7 cellular contexts compared by ENCODE assay signal in genomic region chr9:33159058-33159759, GRCh38. TPM values are rescaled to one million over a fixed set of nuclear protein-coding genes. Genes with fewer than 3 reads are reported as not detected.
DNase-seq lines count a peak whose midpoint lies in the region; ATAC-seq and TF ChIP-seq lines count a peak whose summit lies in the region.

No MANE protein-coding gene starts in this region.

- peak overlapping the region; percentile 82 for H3K4me2 ChIP-seq in skeletal muscle satellite cell (ENCODE audit: low read length)

- H3K36me3 Mint-ChIP-seq in activated CD4-positive, alpha-beta memory T cell treated with anti-CD3 and anti-CD28 coated beads for 36 hours = peaks cover 6% of the 10 kb centered on the region

- TF ChIP-seq EP300 in Ishikawa (IDR thresholded peaks at IDR 0.05; ENCODE audit: borderline replicate concordance) = no peak

- TF ChIP-seq POLR2A in heart left ventricle (IDR thresholded peaks at IDR 0.05) = no peak

- H3K9me3 ChIP-seq in heart left ventricle (no peaks in the 10 kb centered on the region), skeletal muscle satellite cell (replicated peaks; ENCODE audit: low read length) (no peaks in the 10 kb centered on the region)

- H3K27ac ChIP-seq in heart left ventricle = peak overlapping the region; percentile 96 to 100 (median 99)

- peak; percentile 24 for ATAC-seq in GM18873 (IDR thresholded peaks at IDR 0.05; ENCODE audit: low FRiP score, unreplicated experiment)
- ATAC-seq in heart left ventricle = peak; percentile 68 to 88 (median 74)
- ATAC-seq in HG03280 (IDR thresholded peaks at IDR 0.05; ENCODE audit: unreplicated experiment) = no peak

- peak overlapping the region; percentile 66 for H3K4me3 Mint-ChIP-seq in activated CD4-positive, alpha-beta memory T cell treated with anti-CD3 and anti-CD28 coated beads for 36 hours

- no peaks in the 10 kb centered on the region for H3K9me3 Mint-ChIP-seq in activated CD4-positive, alpha-beta memory T cell treated with anti-CD3 and anti-CD28 coated beads for 36 hours

- POLR2A ChIA-PET in activated CD4-positive, alpha-beta memory T cell treated with anti-CD3 and anti-CD28 coated beads for 36 hours (lab: Charles Lee) = interaction anchor here (0.6 to 4.0 kb wide), 10 partner anchors 8 to 135 kb away, joined by 3 to 17 read pairs (median 4); partner anchors contain the start of gene B4GALT1

- H3K36me3 ChIP-seq in heart left ventricle (no peaks in the 10 kb centered on the region), skeletal muscle satellite cell (ENCODE audit: insufficient read depth, low read length) (no peaks in the 10 kb centered on the region)

- TF ChIP-seq CTCF in heart left ventricle (IDR thresholded peaks at IDR 0.05) = no peak

- H3K4me1 Mint-ChIP-seq in activated CD4-positive, alpha-beta memory T cell treated with anti-CD3 and anti-CD28 coated beads for 36 hours (ENCODE audit: low read depth) = peaks cover 96% of the 10 kb centered on the region

- intact Hi-C loops in activated CD4-positive, alpha-beta memory T cell treated with anti-CD3 and anti-CD28 coated beads for 36 hours (cut with micrococcal nuclease) = loop anchor here (1.0 to 2.0 kb wide), 4 partner anchors 8 to 106 kb away; partner anchors contain the start of genes B4GALT1, BAG1 and CHMP5
- intact Hi-C loops in heart left ventricle (cut with DNase I) = loop anchor here in 2 of 10 donors (2.0 kb wide), 2 partner anchors 18 to 78 kb away; no protein-coding TSS in a partner anchor

- H3K4me1 ChIP-seq in heart left ventricle = peaks cover 49 to 100% (median 95%) of the 10 kb centered on the region in 12 donors
- H3K4me1 ChIP-seq in skeletal muscle satellite cell (ENCODE audit: control insufficient read depth, insufficient read depth, low read length) = peaks cover 83% of the 10 kb centered on the region

- H3K27me3 ChIP-seq in heart left ventricle (no peaks in the 10 kb centered on the region), skeletal muscle satellite cell (ENCODE audit: control insufficient read depth, insufficient read depth, low read length) (no peaks in the 10 kb centered on the region)

- peak overlapping the region in 7 of 12 donors; percentile 4 to 33 (median 17) for H3K4me3 ChIP-seq in heart left ventricle
- peak overlapping the region; percentile 11 for H3K4me3 ChIP-seq in skeletal muscle satellite cell (ENCODE audit: low read length)

- peak; percentile 69 for DNase-seq in activated CD4-positive, alpha-beta memory T cell treated with anti-CD3 and anti-CD28 coated beads for 36 hours
- DNase-seq in heart left ventricle (peak; percentile 85 to 91 (median 90)), COLO829 (ENCODE audit: low spot score) (no peak)

- CTCF ChIA-PET in activated CD4-positive, alpha-beta memory T cell treated with anti-CD3 and anti-CD28 coated beads for 36 hours (lab: Charles Lee) = interaction anchor here (1.0 to 3.7 kb wide), 7 partner anchors 8 to 83 kb away, joined by 3 to 16 read pairs (median 6); partner anchors contain the start of genes B4GALT1 and SMU1

- TF ChIP-seq RAD21 in Ishikawa (IDR thresholded peaks at IDR 0.05; ENCODE audit: low read depth) = no peak

- H3K27ac Mint-ChIP-seq in activated CD4-positive, alpha-beta memory T cell treated with anti-CD3 and anti-CD28 coated beads for 36 hours = peak overlapping the region; percentile 97

- 8 to 19% (median 8%) methylated on average over 7 of the region's 7 CpGs for WGBS in heart left ventricle, 4 donors

- H3K27me3 Mint-ChIP-seq in activated CD4-positive, alpha-beta memory T cell treated with anti-CD3 and anti-CD28 coated beads for 36 hours = no peaks in the 10 kb centered on the region

- peak overlapping the region; percentile 68 for H3K9ac ChIP-seq in skeletal muscle satellite cell (ENCODE audit: low read depth, low read length)

TF ChIP-seq in Ishikawa, 13 proteins besides CTCF, POLR2A, EP300 and RAD21:
- TF ChIP-seq TCF12 (IDR thresholded peaks at IDR 0.05; ENCODE audit: low read depth) (no peak), NFIC (IDR thresholded peaks at IDR 0.05) (peak; percentile 46; the same call in 1 of the 2 replicates)

RNA-seq across cellular contexts. Expression of gene B4GALT1, which starts 7.9 kb away (rescaled TPM):
- 10 to 100 TPM; 76.6 to 78.0 TPM for total RNA-seq in activated CD4-positive, alpha-beta memory T cell treated with anti-CD3 and anti-CD28 coated beads for 36 hours
- 10 to 100 TPM; 27.4 to 73.3 (median 44.8) TPM for total RNA-seq in heart left ventricle
- polyA plus RNA-seq in heart left ventricle = 10 to 100 TPM; 10.6 to 37.2 TPM
- 21.8 and 29.7 TPM in 2 replicates for total RNA-seq in skeletal muscle satellite cell (2012; rRNA removed)
